ENCODE assay signal across 21 cellular contexts in the genomic region with DNA sequence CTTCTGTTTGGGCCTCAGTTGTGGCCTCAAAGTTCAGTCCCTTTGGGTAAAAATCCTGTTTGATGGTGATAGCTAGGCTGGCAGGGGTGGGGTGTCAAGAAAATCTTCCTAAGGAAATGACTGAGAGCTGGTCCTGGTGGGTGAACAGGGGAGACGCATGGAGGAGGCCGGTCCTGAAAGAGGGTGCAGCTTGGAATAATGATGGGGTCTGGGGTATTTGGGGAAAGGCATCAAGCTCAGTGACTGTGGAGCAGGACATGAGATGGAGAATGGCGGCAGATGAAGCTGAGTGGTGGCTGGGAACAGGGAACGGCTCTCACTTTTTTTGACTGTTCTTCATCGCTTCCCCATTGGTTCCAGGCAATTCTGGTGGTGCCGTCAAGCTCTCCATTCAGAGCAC.
"Had no signal": no experiment of that assay in that cellular context is flagged by ENCODE, and none has a peak within 500 bp of the region (broad histone marks: within the 10 kb centered on the region; RNA-seq: fewer than 3 reads in every experiment).

No MANE protein-coding gene starts in this region.

- H3K9me3 ChIP-seq: left ventricle myocardium inferior, spleen had no signal

- H3K9me3 Mint-ChIP-seq: activated naive CD4-positive, alpha-beta T cell treated with anti-CD3 and anti-CD28 coated beads, Interleukin-2, amount 50 U/mL, for 72 hours; activated T-cell treated with anti-CD3 and anti-CD28 coated beads, Interleukin-2, amount 50 U/mL, for 24 hours; activated T-helper 17 cell treated with anti-CD3 and anti-CD28 coated beads, Interleukin-2, amount 50 U/mL, for 72 hours; T-cell; T-helper 2 cell treated with Interferon-gamma antibody and Interleukin-4, amounts not matched to agents 5 μg/mL and 100 μg/mL, for 36 hours; WTC11 had no signal

- H3K4me3 Mint-ChIP-seq: activated T-cell treated with anti-CD3 and anti-CD28 coated beads, Interleukin-2, amount 50 U/mL, for 24 hours; activated T-helper 17 cell treated with anti-CD3 and anti-CD28 coated beads, Interleukin-2, amount 50 U/mL, for 72 hours; brain; T-cell; T-helper 2 cell treated with Interferon-gamma antibody and Interleukin-4, amounts not matched to agents 5 μg/mL and 100 μg/mL, for 36 hours; WTC11 had no signal

- H3K4me1 Mint-ChIP-seq: activated T-helper 17 cell treated with anti-CD3 and anti-CD28 coated beads, Interleukin-2, amount 50 U/mL, for 72 hours had no signal

- H3K36me3 Mint-ChIP-seq: activated naive CD4-positive, alpha-beta T cell treated with anti-CD3 and anti-CD28 coated beads, Interleukin-2, amount 50 U/mL, for 72 hours; brain; T-cell; WTC11 had no signal

- H3K36me3 ChIP-seq: left ventricle myocardium inferior, spleen had no signal

- DNase-seq: activated CD4-positive, alpha-beta T cell treated with anti-CD3 and anti-CD28 coated beads, Interleukin-2, amount 50 U/mL, for 4 hours; activated CD8-positive, alpha-beta memory T cell treated with anti-CD3 and anti-CD28 coated beads for 24 hours; activated CD8-positive, alpha-beta memory T cell treated with anti-CD3 and anti-CD28 coated beads, Interleukin-2, amount 50 U/mL, for 4 hours; activated T-cell treated with anti-CD3 and anti-CD28 coated beads, Interleukin-2, amount 50 U/mL, for 24 hours; aorta; effector memory CD4-positive, alpha-beta T cell; foreskin melanocyte; hippocampal formation; left ventricle myocardium inferior; mammary epithelial cell; occipital lobe; posterior cingulate gyrus; spleen; stimulated activated CD4-positive, alpha-beta T cell treated with anti-CD3 and anti-CD28 coated beads, Interleukin-4, amount 100 ng/mL, for 1 hour; stimulated activated naive CD4-positive, alpha-beta T cell treated with Interleukin-2 at 50 U/mL for 16 hours; T-cell had no signal

- H3K27ac ChIP-seq: left ventricle myocardium inferior, spleen had no signal

- H3K27ac Mint-ChIP-seq: activated T-cell treated with anti-CD3 and anti-CD28 coated beads, Interleukin-2, amount 50 U/mL, for 24 hours; activated T-helper 17 cell treated with anti-CD3 and anti-CD28 coated beads, Interleukin-2, amount 50 U/mL, for 72 hours; T-cell; T-helper 2 cell treated with Interferon-gamma antibody and Interleukin-4, amounts not matched to agents 5 μg/mL and 100 μg/mL, for 36 hours; WTC11 had no signal

- H3K4me1 ChIP-seq: spleen had no signal

- H3K4me3 ChIP-seq: left ventricle myocardium inferior, spleen had no signal
